Comparison of ENCODE assay signal across 8 cellular contexts in the genomic region with DNA sequence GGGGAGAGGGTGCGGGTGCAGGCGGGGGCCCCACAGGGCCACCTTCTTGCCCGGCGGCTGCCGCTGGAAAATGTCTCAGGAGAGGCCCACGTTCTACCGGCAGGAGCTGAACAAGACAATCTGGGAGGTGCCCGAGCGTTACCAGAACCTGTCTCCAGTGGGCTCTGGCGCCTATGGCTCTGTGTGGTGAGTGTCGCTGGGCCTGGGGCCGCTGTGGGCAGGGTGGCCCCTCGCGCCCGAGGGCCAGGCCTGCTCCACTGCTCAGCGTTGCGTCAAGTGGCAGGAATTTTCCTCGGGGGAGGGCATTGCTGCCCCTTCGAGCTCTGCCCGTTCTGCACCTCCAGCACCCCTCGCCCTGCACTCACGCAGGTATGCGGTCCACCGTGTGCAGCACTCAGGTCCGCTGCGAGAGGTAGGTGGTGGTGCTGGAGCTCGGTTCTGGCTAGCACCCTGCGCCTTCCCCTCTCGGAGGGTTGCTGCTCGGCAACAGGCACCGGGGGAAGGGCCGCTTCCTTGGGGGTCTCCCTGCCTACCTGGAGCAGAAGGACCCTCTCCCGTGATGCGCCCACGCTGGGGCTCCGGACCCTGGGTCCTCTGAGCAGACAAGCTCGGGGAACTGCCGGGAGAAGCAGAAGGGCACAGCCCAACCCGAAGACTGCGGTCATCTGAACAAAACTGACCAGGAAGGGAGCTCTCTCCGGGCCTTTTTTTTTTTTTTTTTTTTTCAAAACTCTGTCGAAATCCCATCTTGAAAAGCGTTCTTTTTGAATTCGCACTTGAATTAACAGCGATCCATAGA. TPM values are rescaled to one million over a fixed set of nuclear protein-coding genes. Genes with fewer than 3 reads are reported as not detected.
DNase-seq lines count a peak whose midpoint lies in the region; ATAC-seq and TF ChIP-seq lines count a peak whose summit lies in the region.

No MANE protein-coding gene starts in this region.

- H3K9me3 ChIP-seq in body of pancreas (no peaks in the 10 kb centered on the region), smooth muscle cell (replicated peaks; ENCODE audit: low read depth) (no peaks in the 10 kb centered on the region)

- no peaks in the 10 kb centered on the region for H3K9me3 Mint-ChIP-seq in immature natural killer cell

- peak overlapping the region; percentile 89 for H3K4me2 ChIP-seq in smooth muscle cell

- H3K4me1 Mint-ChIP-seq in immature natural killer cell = peaks cover 42 to 53% of the 10 kb centered on the region in 2 donors

- intact Hi-C loops in body of pancreas (cut with DNase I) = no loop called here

- H3K27me3 ChIP-seq in body of pancreas = no peaks in the 10 kb centered on the region
- H3K27me3 ChIP-seq in smooth muscle cell (ENCODE audit: low read depth) = no peaks in the 10 kb centered on the region

- ATAC-seq in HG03354 (IDR thresholded peaks at IDR 0.05; ENCODE audit: poor library complexity, severe bottlenecking, unreplicated experiment) (peak; percentile 29), body of pancreas (peak; percentile 48)

- whole genome bisulfite sequencing in body of pancreas, 2 donors = 0 to 1% methylated on average over 13 to 45 of the region's 45 CpGs
- under 1% methylated on average over 40 of the region's 45 CpGs for WGBS in smooth muscle cell (ENCODE audit: low lambda C conversion rate)

- H3K27ac ChIP-seq in body of pancreas = peak overlapping the region; percentile 81 to 98 (median 96)
- H3K27ac ChIP-seq in smooth muscle cell (ENCODE audit: low read depth) = peak overlapping the region; percentile 78

- peaks cover 54% of the 10 kb centered on the region for H3K79me2 ChIP-seq in smooth muscle cell (ENCODE audit: low read depth)

- peaks cover 30% of the 10 kb centered on the region for H3K4me1 ChIP-seq in body of pancreas
- peaks cover 11% of the 10 kb centered on the region for H3K4me1 ChIP-seq in smooth muscle cell (ENCODE audit: low read depth)

- DNase-seq in AG10803 (ENCODE audit: low read depth) (no peak), GM19238 (ENCODE audit: insufficient read length, low spot score) (peak; percentile 21), T-helper 1 cell (peak in 4 of 5 donors; percentile 10 to 52 (median 34)), body of pancreas (peak; percentile 56 to 65 (median 62)), immature natural killer cell (peak in 2 of 3 donors; percentile 20 to 22), smooth muscle cell (lab: John Stamatoyannopoulos, UW; ENCODE audit: unreplicated experiment) (no peak), NCI-H774 (lab: John Stamatoyannopoulos, UW) (no peak)

- TF ChIP-seq CTCF in AG10803 (conservative IDR thresholded peaks at IDR 0.05; ENCODE audit: low read length) (no peak), body of pancreas (IDR thresholded peaks at IDR 0.05) (peak in 1 of 7 experiments; percentile 10), smooth muscle cell (IDR thresholded peaks at IDR 0.05; ENCODE audit: borderline replicate concordance, insufficient read depth, poor library complexity, severe bottlenecking) (no peak)

- peaks cover 0 to 21% (median 18%) of the 10 kb centered on the region in 3 donors for H3K27me3 Mint-ChIP-seq in immature natural killer cell (ENCODE audit: low read depth in 3 of 3)

- H3K9ac ChIP-seq in smooth muscle cell (ENCODE audit: low read depth) = peak overlapping the region; percentile 92

- H3K4me3 Mint-ChIP-seq in immature natural killer cell = peak overlapping the region; percentile 91 to 99 (median 95)

- peak overlapping the region; percentile 86 to 97 (median 92) for H3K27ac Mint-ChIP-seq in immature natural killer cell

- no peaks in the 10 kb centered on the region for H3K36me3 ChIP-seq in body of pancreas (replicated peaks in 1 of 2; ENCODE audit: insufficient read depth in 1 of 2, low read depth in 2 of 2)
- no peaks in the 10 kb centered on the region for H3K36me3 ChIP-seq in smooth muscle cell (ENCODE audit: low read depth)

- peak overlapping the region; percentile 85 for H2AFZ ChIP-seq in smooth muscle cell (ENCODE audit: low read depth)

- H4K20me1 ChIP-seq in smooth muscle cell (ENCODE audit: low read depth) = peaks cover 41% of the 10 kb centered on the region

- H3K4me3 ChIP-seq in AG10803 (ENCODE audit: low read length) = peak overlapping the region; percentile 100
- peak overlapping the region; percentile 88 to 97 for H3K4me3 ChIP-seq in body of pancreas
- H3K4me3 ChIP-seq in smooth muscle cell = peak overlapping the region; percentile 94

- peaks cover 4% of the 10 kb centered on the region for H3F3A ChIP-seq in smooth muscle cell (ENCODE audit: low read depth)

- peaks cover 0 to 4% (median 0%) of the 10 kb centered on the region in 3 donors for H3K36me3 Mint-ChIP-seq in immature natural killer cell

- TF ChIP-seq POLR2A in body of pancreas (IDR thresholded peaks at IDR 0.05) = peak in 2 of 3 donors; percentile 53 to 59

RNA-seq across cellular contexts. Expression of gene MAPK14, which starts 0.7 kb away (rescaled TPM):
- 10 to 100 TPM; 30.3 to 33.7 TPM for total RNA-seq in body of pancreas
- polyA plus RNA-seq in immature natural killer cell = 10 to 100 TPM; 34.4 to 71.8 (median 44.6) TPM
- total RNA-seq in smooth muscle cell = 57.6 and 62.8 TPM in 2 replicates
- 28.0 and 29.3 TPM in 2 replicates for polyA plus RNA-seq in smooth muscle cell

RNA-seq across cellular contexts. Expression of gene SLC26A8, which starts 3.8 kb away (rescaled TPM):
- total RNA-seq in body of pancreas = not detected
- not detected for polyA plus RNA-seq in immature natural killer cell
- total RNA-seq in smooth muscle cell = not detected in 2 replicates
- polyA plus RNA-seq in smooth muscle cell = 0.09 TPM in 1 of 2 replicates, not detected in the other

Comparison
In these comparisons a context has a peak if more than half of its experiments do, and no peak if none do; other contexts are left out.
1. DNase-seq: peak in GM19238 (single experiment), T-helper 1 cell (4 of 5), body of pancreas (4 of 4) and immature natural killer cell (2 of 3); none in AG10803 (single experiment), smooth muscle cell (single experiment) and NCI-H774 (single experiment).
2. Peak in every context shown above with its lines, with median percentiles within 50 percentile points of each other: H3K4me3 ChIP-seq.